In the genomic region with DNA sequence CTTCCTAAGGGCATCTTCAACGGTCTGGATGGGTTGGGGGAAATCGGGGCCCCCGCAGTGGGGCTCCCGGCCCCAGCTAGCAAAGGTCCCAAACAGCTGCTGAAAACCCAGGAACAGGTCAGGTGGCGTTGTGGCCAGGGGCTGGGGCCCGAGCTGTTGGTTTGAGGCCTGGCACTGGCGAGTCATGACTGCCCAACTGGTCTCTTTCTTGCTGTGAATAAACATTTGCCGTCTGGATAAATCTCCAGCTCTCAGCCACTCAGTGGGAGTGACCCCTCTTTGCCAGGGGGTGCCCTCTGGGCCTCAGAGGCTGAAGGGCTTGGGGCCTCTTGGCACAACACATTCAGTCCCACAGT, we compare ENCODE assay signal across 16 cellular contexts. TPM values are rescaled to one million over a fixed set of nuclear protein-coding genes. Genes with fewer than 3 reads are reported as not detected.
DNase-seq lines count a peak whose midpoint lies in the region; ATAC-seq and TF ChIP-seq lines count a peak whose summit lies in the region.
"Had no signal": no experiment of that assay in that cellular context is flagged by ENCODE, and none has a peak within 500 bp of the region (broad histone marks: within the 10 kb centered on the region; RNA-seq: fewer than 3 reads in every experiment).

No MANE protein-coding gene starts in this region.

- H4K20me1 ChIP-seq in GM23338 (replicated peaks; ENCODE audit: insufficient read depth): no peaks in the 10 kb centered on the region; the same call in 1 of the 2 replicates

- 53 to 59% (median 58%) methylated on average over 8 of the region's 8 CpGs for WGBS in psoas muscle, 3 donors

- H3K9me3 Mint-ChIP-seq in GM23338 (no peaks in the 10 kb centered on the region), memory B cell (no peaks in the 10 kb centered on the region)
- no peaks in the 10 kb centered on the region for H3K9me3 Mint-ChIP-seq in activated naive CD8-positive, alpha-beta T cell treated with anti-CD3 and anti-CD28 coated beads, Interleukin-2, amount 50 U/mL, for 24 hours
- H3K9me3 Mint-ChIP-seq: H9 had no signal

- H3K4me1 Mint-ChIP-seq in GM23338 (peaks cover 37% of the 10 kb centered on the region), memory B cell (peaks cover 17% of the 10 kb centered on the region)
- H3K4me1 Mint-ChIP-seq in activated naive CD8-positive, alpha-beta T cell treated with anti-CD3 and anti-CD28 coated beads, Interleukin-2, amount 50 U/mL, for 24 hours: peaks cover 8% of the 10 kb centered on the region

- no peak overlapping the region for H3K27ac ChIP-seq in GM23338 (ENCODE audit: low read depth)
- H3K27ac ChIP-seq in WERI-Rb-1: peak overlapping the region; percentile 73
- peak overlapping the region; percentile 30 for H3K27ac ChIP-seq in psoas muscle

- no peak overlapping the region for H3K4me3 ChIP-seq in GM23338
- H3K4me3 ChIP-seq in WERI-Rb-1 (ENCODE audit: low read depth, low read length): no peak overlapping the region
- H3K4me3 ChIP-seq in psoas muscle: no peak overlapping the region

- TF ChIP-seq CTCF in GM23338 (conservative IDR thresholded peaks at IDR 0.05; ENCODE audit: low read depth in 2 of 2): no peak
- TF ChIP-seq CTCF in WERI-Rb-1 (IDR thresholded peaks at IDR 0.05; ENCODE audit: low read depth, low read length): no peak
- TF ChIP-seq CTCF in psoas muscle (IDR thresholded peaks at IDR 0.05): no peak

- no peaks in the 10 kb centered on the region for H3K9me2 ChIP-seq in GM23338 (ENCODE audit: insufficient read depth)

- H3K36me3 ChIP-seq in GM23338 (ENCODE audit: insufficient read depth) (no peaks in the 10 kb centered on the region), WERI-Rb-1 (no peaks in the 10 kb centered on the region), psoas muscle (ENCODE audit: insufficient read depth in 1 of 2, low read depth in 1 of 2) (no peaks in the 10 kb centered on the region)

- no peak for DNase-seq in GM23338 (ENCODE audit: low spot score)
- DNase-seq in WERI-Rb-1: no peak
- DNase-seq in memory B cell (ENCODE audit: low spot score in 2 of 2): no peak
- no peak for DNase-seq in psoas muscle
- no peak for DNase-seq in activated naive CD8-positive, alpha-beta T cell treated with anti-CD3 and anti-CD28 coated beads, Interleukin-2, amount 50 U/mL, for 24 hours
- DNase-seq: ACHN; EL; H9; NCI-H1436; NCI-H2081 treated with DMSO at 0.1 percent for 48 hours; NCI-H2227 treated with DMSO at 0.1 percent for 48 hours; NK-92 treated with Interleukin-12 subunit alpha and Interleukin-12 subunit beta, amount 100 ng/mL, for 24 hours; PC-3 had no signal

- H3K36me3 Mint-ChIP-seq in GM23338 (ENCODE audit: low read depth): no peaks in the 10 kb centered on the region
- H3K36me3 Mint-ChIP-seq in memory B cell: no peaks in the 10 kb centered on the region
- H3K36me3 Mint-ChIP-seq in activated naive CD8-positive, alpha-beta T cell treated with anti-CD3 and anti-CD28 coated beads, Interleukin-2, amount 50 U/mL, for 24 hours (ENCODE audit: low read depth): no peaks in the 10 kb centered on the region

- H3K27ac Mint-ChIP-seq in GM23338: peak overlapping the region; percentile 43; the same call in 1 of the 2 replicates
- H3K27ac Mint-ChIP-seq in memory B cell: peak overlapping the region; percentile 73
- no peak overlapping the region for H3K27ac Mint-ChIP-seq in activated naive CD8-positive, alpha-beta T cell treated with anti-CD3 and anti-CD28 coated beads, Interleukin-2, amount 50 U/mL, for 24 hours
- H3K27ac Mint-ChIP-seq: H9 had no signal

- ATAC-seq in GM23338: no peak
- no peak for ATAC-seq in memory B cell (ENCODE audit: low read depth)
- ATAC-seq in psoas muscle: peak in 1 of 4 donors; percentile 5
- no peak for ATAC-seq in GM18861 (IDR thresholded peaks at IDR 0.05; ENCODE audit: unreplicated experiment)
- ATAC-seq in activated naive CD8-positive, alpha-beta T cell treated with anti-CD3 and anti-CD28 coated beads, Interleukin-2, amount 50 U/mL, for 24 hours: no peak
- no peak for ATAC-seq in HG03159 (IDR thresholded peaks at IDR 0.05; ENCODE audit: unreplicated experiment)
- ATAC-seq in HG03095 (IDR thresholded peaks at IDR 0.05; ENCODE audit: unreplicated experiment): no peak
- ATAC-seq: PC-3 had no signal

- intact Hi-C loops in psoas muscle (cut with DNase I): no loop called here

- H3K9me3 ChIP-seq in WERI-Rb-1 (ENCODE audit: severe bottlenecking) (no peaks in the 10 kb centered on the region), psoas muscle (no peaks in the 10 kb centered on the region)

- no peaks in the 10 kb centered on the region for H3K79me2 ChIP-seq in GM23338 (replicated peaks; ENCODE audit: insufficient read depth)

- no peak overlapping the region for H3K4me2 ChIP-seq in GM23338

- peaks cover 15% of the 10 kb centered on the region for H3K27me3 Mint-ChIP-seq in GM23338 (ENCODE audit: insufficient read depth, low read depth, poor library complexity)
- no peaks in the 10 kb centered on the region for H3K27me3 Mint-ChIP-seq in memory B cell
- H3K27me3 Mint-ChIP-seq in activated naive CD8-positive, alpha-beta T cell treated with anti-CD3 and anti-CD28 coated beads, Interleukin-2, amount 50 U/mL, for 24 hours: peaks cover 3% of the 10 kb centered on the region

- H3K27me3 ChIP-seq in GM23338 (ENCODE audit: insufficient read depth): no peaks in the 10 kb centered on the region
- H3K27me3 ChIP-seq in WERI-Rb-1 (ENCODE audit: insufficient read depth, low read depth, severe bottlenecking): no peaks in the 10 kb centered on the region
- no peaks in the 10 kb centered on the region for H3K27me3 ChIP-seq in psoas muscle (ENCODE audit: insufficient read depth in 3 of 3, low read length in 2 of 3)

- H3K4me1 ChIP-seq in GM23338 (ENCODE audit: insufficient read depth) (peaks cover 4% of the 10 kb centered on the region), psoas muscle (peaks cover 14% of the 10 kb centered on the region)

- no peak overlapping the region for H2AFZ ChIP-seq in GM23338

- peaks cover 7% of the 10 kb centered on the region; the same call in 1 of the 2 replicates for H3F3A ChIP-seq in GM23338 (replicated peaks; ENCODE audit: low read depth)

- H3K4me3 Mint-ChIP-seq in GM23338: no peak overlapping the region
- no peak overlapping the region for H3K4me3 Mint-ChIP-seq in memory B cell
- H3K4me3 Mint-ChIP-seq in activated naive CD8-positive, alpha-beta T cell treated with anti-CD3 and anti-CD28 coated beads, Interleukin-2, amount 50 U/mL, for 24 hours: no peak overlapping the region
- H3K4me3 Mint-ChIP-seq: H9 had no signal

TF ChIP-seq in GM23338, 12 proteins besides CTCF, POLR2A, EP300 and RAD21 (continues in another document):
- no peak for TF ChIP-seq EZH2 (IDR thresholded peaks at IDR 0.05; ENCODE audit: low read depth, unreplicated experiment)
- TF ChIP-seq JUNB (IDR thresholded peaks at IDR 0.05; ENCODE audit: unreplicated experiment): no peak
- TF ChIP-seq CREB1 (CRISPR knock-in tag; IDR thresholded peaks at IDR 0.05; ENCODE audit: low read depth): no peak
- no peak for TF ChIP-seq ZNF331 (CRISPR knock-in tag; IDR thresholded peaks at IDR 0.05; ENCODE audit: low read depth)

RNA-seq across cellular contexts. Expression of gene SLC25A29, which starts 6.8 kb away (rescaled TPM):
- total RNA-seq in GM23338 (2014; rRNA removed; shearing (Covaris generic)): 206 TPM in 2 replicates
- polyA plus RNA-seq in GM23338 (2016; fragmentation: Nextera tagmentation; extraction: Ambion mirVana): 65.6 and 67.3 TPM in 2 replicates
- total RNA-seq in psoas muscle: 10 to 100 TPM in 1 of 4 donors, 1 to 10 TPM in 3; 5.0 to 14.8 (median 7.5) TPM
- 1 to 10 TPM; 4.5 to 7.2 (median 6.7) TPM for polyA plus RNA-seq in psoas muscle

RNA-seq across cellular contexts. Expression of gene SLC25A47, which starts 10.1 kb away (rescaled TPM):
- total RNA-seq in GM23338 (2014; rRNA removed; shearing (Covaris generic)): not detected in 2 replicates
- polyA plus RNA-seq in GM23338 (2016; fragmentation: Nextera tagmentation; extraction: Ambion mirVana): not detected in 2 replicates
- total RNA-seq in psoas muscle: under 1 TPM in 1 of 4 donors, not detected in 3; 0.12 TPM
- polyA plus RNA-seq in psoas muscle: under 1 TPM in 1 of 3 donors, not detected in 2; 0.03 TPM

Comparison
In these comparisons a context has a peak if more than half of its experiments do, and no peak if none do; other contexts are left out.
1. RNA of gene SLC25A29, which starts 6.8 kb away (total RNA-seq): 206 TPM in GM23338; 5.0 to 14.8 TPM in psoas muscle; every median in the first group is over 10 times any median in the second.